Comparison of ENCODE assay signal across 14 cellular contexts in the genomic region with DNA sequence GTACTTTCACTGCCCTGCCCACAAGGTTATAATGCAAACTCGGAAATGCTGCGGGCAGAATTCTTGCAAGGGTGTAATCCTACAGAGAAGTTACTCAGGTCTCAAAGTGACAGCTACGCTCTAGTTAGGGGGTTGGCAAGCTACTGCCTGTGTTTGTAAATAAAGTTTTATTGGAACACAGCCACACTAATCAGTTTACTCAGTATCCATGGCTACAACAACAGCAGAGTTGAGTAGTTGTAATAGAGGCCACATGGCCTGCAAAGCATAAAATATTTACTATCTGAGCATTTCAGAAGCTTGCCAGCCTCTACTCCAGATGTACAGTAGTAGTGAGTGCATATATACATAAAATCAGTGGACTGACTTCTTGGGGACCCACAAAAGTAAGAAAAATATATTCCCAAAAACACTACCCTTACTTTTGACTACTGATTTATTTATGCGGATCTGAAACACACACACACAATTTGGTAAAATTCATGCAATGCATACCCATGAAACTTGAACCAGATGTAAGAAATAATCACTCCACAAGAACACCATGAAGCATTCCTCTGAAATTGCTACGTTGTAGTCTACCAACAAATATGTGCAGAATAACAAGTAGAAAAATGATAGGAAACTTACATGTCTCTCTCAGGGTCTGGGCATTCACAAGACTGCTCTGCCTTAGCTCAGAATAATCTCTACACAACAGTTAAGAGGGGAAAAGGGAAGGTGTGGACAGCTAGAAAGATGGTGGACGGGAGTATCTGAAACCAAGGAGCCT. TPM values are rescaled to one million over a fixed set of nuclear protein-coding genes. Genes with fewer than 3 reads are reported as not detected.
A peak's percentile ranks its signal among the peaks of the same experiment; 100 is the strongest.
DNase-seq lines count a peak whose midpoint lies in the region; ATAC-seq and TF ChIP-seq lines count a peak whose summit lies in the region.
"Had no signal": no experiment of that assay in that cellular context is flagged by ENCODE, and none has a peak within 500 bp of the region (broad histone marks: within the 10 kb centered on the region; RNA-seq: fewer than 3 reads in every experiment).

No MANE protein-coding gene starts in this region.

- H3K9me3 Mint-ChIP-seq in activated CD8-positive, alpha-beta T cell treated with anti-CD3 and anti-CD28 coated beads for 36 hours: peaks cover 3% of the 10 kb centered on the region
- H3K9me3 Mint-ChIP-seq: stimulated activated naive CD8-positive, alpha-beta T cell treated with anti-CD3 and anti-CD28 coated beads, Interleukin-15, Interleukin-2, amounts not matched to agents 100 ng/mL and 50 ng/mL, for 24 hours had no signal

- peaks cover 10% of the 10 kb centered on the region for H3K36me3 Mint-ChIP-seq in activated CD8-positive, alpha-beta T cell treated with anti-CD3 and anti-CD28 coated beads for 36 hours (ENCODE audit: low read depth)

- peak overlapping the region; percentile 89 for H3K4ac ChIP-seq in trophoblast cell (ENCODE audit: low read depth, low read length)

- no peak for TF ChIP-seq CTCF in Panc1 (IDR thresholded peaks at IDR 0.05)
- TF ChIP-seq CTCF in activated CD8-positive, alpha-beta T cell treated with anti-CD3 and anti-CD28 coated beads for 36 hours (IDR thresholded peaks at IDR 0.05): no peak

- DNase-seq in NCI-H748 (lab: John Stamatoyannopoulos, UW; ENCODE audit: unreplicated experiment) (peak; percentile 39), NCI-H748 treated with DMSO at 0.1 percent for 48 hours (lab: John Stamatoyannopoulos, UW) (no peak), Panc1 (ENCODE audit: low read depth, low spot score) (no peak), fibroblast of gingiva (ENCODE audit: low read depth) (peak; percentile 92), trophoblast cell (peak; percentile 69 to 81), HEK293T (ENCODE audit: extremely low spot score) (no peak)
- no peak for DNase-seq in activated CD8-positive, alpha-beta T cell treated with anti-CD3 and anti-CD28 coated beads for 36 hours
- DNase-seq: activated CD4-positive, CD25-positive, alpha-beta regulatory T cell treated with anti-CD3 and anti-CD28 coated beads, Interleukin-2, amount 50 U/mL, for 72 hours; activated naive CD4-positive, alpha-beta T cell treated with anti-CD3 and anti-CD28 coated beads, Interleukin-2, amount 50 U/mL, for 16 hours; hypothalamus; T-helper 17 cell had no signal

- H3K27me3 ChIP-seq in Panc1 (ENCODE audit: control insufficient read depth, insufficient read depth, low read length): no peaks in the 10 kb centered on the region
- H3K27me3 ChIP-seq in trophoblast cell (ENCODE audit: insufficient read depth, low read length): no peaks in the 10 kb centered on the region

- no TSS peak for BruUV-seq in Panc1 (replicated peaks; lab: Mats Ljungman, UMichigan)

- CTCF ChIA-PET in Panc1 (lab: Charles Lee): no interaction called here
- CTCF ChIA-PET in activated CD8-positive, alpha-beta T cell treated with anti-CD3 and anti-CD28 coated beads for 36 hours (lab: Charles Lee): no interaction called here
- CTCF ChIA-PET in HEK293T (lab: Yijun Ruan, JAX): no interaction called here

- H3K9ac ChIP-seq in trophoblast cell (ENCODE audit: low read length): no peak overlapping the region

- in situ Hi-C loops in Panc1 (cut with HindIII; ENCODE audit: low pct_unique_long_range_greater_than_20kb, low sequenced_read_pairs): no loop called here

- ATAC-seq in Panc1 (peak; percentile 46; the same call in 1 of the 2 replicates), HG03135 (IDR thresholded peaks at IDR 0.05; ENCODE audit: unreplicated experiment) (no peak)
- no peak for ATAC-seq in activated CD8-positive, alpha-beta T cell treated with anti-CD3 and anti-CD28 coated beads for 36 hours
- ATAC-seq: T-helper 17 cell had no signal

- peaks cover 4% of the 10 kb centered on the region for H3K79me1 ChIP-seq in trophoblast cell (ENCODE audit: low read length)

- H4K8ac ChIP-seq in trophoblast cell (ENCODE audit: low read depth, low read length): no peak overlapping the region

- H2BK5ac ChIP-seq in trophoblast cell (ENCODE audit: low read depth, low read length, poor library complexity): no peak overlapping the region

- no peak overlapping the region for H3K14ac ChIP-seq in trophoblast cell (ENCODE audit: low read length)

- intact Hi-C loops in Panc1 (cut with micrococcal nuclease; ENCODE audit: unreplicated experiment): no loop called here
- intact Hi-C loops in activated CD8-positive, alpha-beta T cell treated with anti-CD3 and anti-CD28 coated beads for 36 hours (cut with micrococcal nuclease): no loop called here

- no peak overlapping the region for H3K4me3 Mint-ChIP-seq in activated CD8-positive, alpha-beta T cell treated with anti-CD3 and anti-CD28 coated beads for 36 hours
- H3K4me3 Mint-ChIP-seq: stimulated activated naive CD8-positive, alpha-beta T cell treated with anti-CD3 and anti-CD28 coated beads, Interleukin-15, Interleukin-2, amounts not matched to agents 100 ng/mL and 50 ng/mL, for 24 hours; T-helper 17 cell had no signal

- H3K27ac ChIP-seq in Panc1 (ENCODE audit: low read length) (0 out of 2 replicates have a peak overlapping the region, but pooled peaks have one; percentile 4), trophoblast cell (ENCODE audit: low read depth, low read length) (no peak overlapping the region)

- H3K4me2 ChIP-seq in trophoblast cell (ENCODE audit: low read length): no peak overlapping the region

- H3K4me1 Mint-ChIP-seq in activated CD8-positive, alpha-beta T cell treated with anti-CD3 and anti-CD28 coated beads for 36 hours (ENCODE audit: low read depth): peaks cover 11% of the 10 kb centered on the region

- no peak overlapping the region for H3K23ac ChIP-seq in trophoblast cell (ENCODE audit: low read length)

- H2AFZ ChIP-seq in trophoblast cell (ENCODE audit: insufficient read depth, low read length, poor library complexity): no peak overlapping the region

- H4K91ac ChIP-seq in trophoblast cell (ENCODE audit: low read depth, low read length): no peak overlapping the region

- H2BK120ac ChIP-seq in trophoblast cell (ENCODE audit: insufficient read depth, low read length, poor library complexity): no peak overlapping the region

- WGBS in trophoblast cell (ENCODE audit: extremely low coverage, insufficient coverage, insufficient read length): no CpG with 5 or more reads among the region's 6 CpGs

- H2BK12ac ChIP-seq in trophoblast cell (ENCODE audit: low read length): no peak overlapping the region

- POLR2A ChIA-PET in Panc1 (lab: Charles Lee): interaction anchor here (0.9 kb wide), 1 partner anchor 14 kb away, joined by 6 read pairs; no protein-coding TSS in a partner anchor
- POLR2A ChIA-PET in activated CD8-positive, alpha-beta T cell treated with anti-CD3 and anti-CD28 coated beads for 36 hours (lab: Charles Lee): no interaction called here
- POLR2A ChIA-PET in HEK293T (lab: Yijun Ruan, JAX): no interaction called here

- H3K9me3 ChIP-seq in Panc1 (ENCODE audit: control insufficient read depth, insufficient read depth, low read depth, low read length) (no peaks in the 10 kb centered on the region), trophoblast cell (ENCODE audit: insufficient read depth, low read depth, low read length) (no peaks in the 10 kb centered on the region)

- no peak overlapping the region for H2AK5ac ChIP-seq in trophoblast cell (ENCODE audit: low read length)

- H4K12ac ChIP-seq in trophoblast cell (ENCODE audit: low read depth, low read length): no peak overlapping the region

- H3K4me1 ChIP-seq in Panc1 (ENCODE audit: control insufficient read depth, insufficient read depth, low read length) (peaks cover 30% of the 10 kb centered on the region), trophoblast cell (ENCODE audit: control insufficient read depth in 1 of 2, insufficient read depth in 2 of 2, low read length in 2 of 2) (peaks cover 4 to 5% of the 10 kb centered on the region in 2 experiments)

- peaks cover 10% of the 10 kb centered on the region for H3K79me2 ChIP-seq in trophoblast cell (ENCODE audit: control insufficient read depth, insufficient read depth, low read length, poor library complexity)

- H3K4me3 ChIP-seq in Panc1 (ENCODE audit: low read depth in 2 of 2, low read length in 2 of 2) (no peak overlapping the region), trophoblast cell (ENCODE audit: low read depth, low read length) (no peak overlapping the region)

- H3K36me3 ChIP-seq in Panc1 (ENCODE audit: control insufficient read depth, insufficient read depth, low read length): no peaks in the 10 kb centered on the region; the same call in 1 of the 2 replicates
- H3K36me3 ChIP-seq in trophoblast cell (ENCODE audit: control insufficient read depth in 1 of 2, insufficient read depth in 2 of 2, low read length in 2 of 2): no peaks in the 10 kb centered on the region

- H3K18ac ChIP-seq in trophoblast cell (ENCODE audit: low read length): no peak overlapping the region

- no peak overlapping the region for H3K27ac Mint-ChIP-seq in activated CD8-positive, alpha-beta T cell treated with anti-CD3 and anti-CD28 coated beads for 36 hours
- H3K27ac Mint-ChIP-seq: stimulated activated naive CD8-positive, alpha-beta T cell treated with anti-CD3 and anti-CD28 coated beads, Interleukin-15, Interleukin-2, amounts not matched to agents 100 ng/mL and 50 ng/mL, for 24 hours; T-helper 17 cell had no signal

- H3K27me3 Mint-ChIP-seq in activated CD8-positive, alpha-beta T cell treated with anti-CD3 and anti-CD28 coated beads for 36 hours: no peaks in the 10 kb centered on the region
- H3K27me3 Mint-ChIP-seq: progenitor cell of endocrine pancreas; stimulated activated naive CD8-positive, alpha-beta T cell treated with anti-CD3 and anti-CD28 coated beads, Interleukin-15, Interleukin-2, amounts not matched to agents 100 ng/mL and 50 ng/mL, for 24 hours; T-helper 17 cell had no signal

TF ChIP-seq in HEK293T, 16 proteins besides CTCF, POLR2A, EP300 and RAD21 (continues in another document):
- TF ChIP-seq TARDBP (IDR thresholded peaks at IDR 0.05): no peak
- TF ChIP-seq, protein P1, sequence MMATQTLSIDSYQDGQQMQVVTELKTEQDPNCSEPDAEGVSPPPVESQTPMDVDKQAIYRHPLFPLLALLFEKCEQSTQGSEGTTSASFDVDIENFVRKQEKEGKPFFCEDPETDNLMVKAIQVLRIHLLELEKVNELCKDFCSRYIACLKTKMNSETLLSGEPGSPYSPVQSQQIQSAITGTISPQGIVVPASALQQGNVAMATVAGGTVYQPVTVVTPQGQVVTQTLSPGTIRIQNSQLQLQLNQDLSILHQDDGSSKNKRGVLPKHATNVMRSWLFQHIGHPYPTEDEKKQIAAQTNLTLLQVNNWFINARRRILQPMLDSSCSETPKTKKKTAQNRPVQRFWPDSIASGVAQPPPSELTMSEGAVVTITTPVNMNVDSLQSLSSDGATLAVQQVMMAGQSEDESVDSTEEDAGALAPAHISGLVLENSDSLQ (IDR thresholded peaks at IDR 0.05): no peak
- TF ChIP-seq FOXM1 (IDR thresholded peaks at IDR 0.05; ENCODE audit: borderline replicate concordance): no peak
- TF ChIP-seq L3MBTL2 (conservative IDR thresholded peaks at IDR 0.05): no peak
- TF ChIP-seq HDGF (IDR thresholded peaks at IDR 0.05; ENCODE audit: borderline replicate concordance): no peak
- TF ChIP-seq FOXK2 (IDR thresholded peaks at IDR 0.05): no peak
- TF ChIP-seq ELF4 (IDR thresholded peaks at IDR 0.05): no peak

RNA-seq across cellular contexts. Expression of a gene that starts 52.9 kb away (rescaled TPM):
- total RNA-seq in Panc1 (2021; ENCODE audit: unreplicated experiment): 47.0 TPM
- 23.3 TPM for polyA plus RNA-seq in Panc1 (2012; ENCODE audit: insufficient read length)
- polyA plus RNA-seq in trophoblast cell (2013): 31.9 and 34.4 TPM in 2 replicates
- 1 to 10 TPM; 8.3 to 9.4 TPM for total RNA-seq in activated CD8-positive, alpha-beta T cell treated with anti-CD3 and anti-CD28 coated beads for 36 hours

Comparison
In these comparisons a context has a peak if more than half of its experiments do, and no peak if none do; other contexts are left out.
1. DNase-seq: peak in NCI-H748 (single experiment), fibroblast of gingiva (single experiment) and trophoblast cell (2 of 2); none in NCI-H748 treated with DMSO at 0.1 percent for 48 hours (single experiment), Panc1 (single experiment), activated CD8-positive, alpha-beta T cell treated with anti-CD3 and anti-CD28 coated beads for 36 hours (single experiment) and HEK293T (single experiment).